Comparison of ENCODE assay signal across 1 cellular context in genomic region chr13:112716461-112716820, GRCh38.
TF ChIP-seq lines count a peak whose summit lies in the region.

No MANE protein-coding gene starts in this region.

TF ChIP-seq in HCT116, 20 proteins besides CTCF, POLR2A, EP300 and RAD21 (continued from another document):
- TF ChIP-seq POLR2AphosphoS5 (IDR thresholded peaks at IDR 0.05; ENCODE audit: low read depth, low read length) (no peak), ELF1 (IDR thresholded peaks at IDR 0.05; ENCODE audit: borderline replicate concordance, low read depth) (no peak), JUND (IDR thresholded peaks at IDR 0.05) (no peak), ZBTB33 (IDR thresholded peaks at IDR 0.05; ENCODE audit: extremely low read depth, insufficient replicate concordance, low read length) (no peak), EGR1 (IDR thresholded peaks at IDR 0.05; ENCODE audit: low read depth) (no peak), CEBPB (IDR thresholded peaks at IDR 0.05; ENCODE audit: low read depth) (no peak), EZH2phosphoT487 (IDR thresholded peaks at IDR 0.05; ENCODE audit: borderline replicate concordance) (no peak)
- TF ChIP-seq, protein P1, sequence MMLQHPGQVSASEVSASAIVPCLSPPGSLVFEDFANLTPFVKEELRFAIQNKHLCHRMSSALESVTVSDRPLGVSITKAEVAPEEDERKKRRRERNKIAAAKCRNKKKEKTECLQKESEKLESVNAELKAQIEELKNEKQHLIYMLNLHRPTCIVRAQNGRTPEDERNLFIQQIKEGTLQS (IDR thresholded peaks at IDR 0.05) = no peak
- TF ChIP-seq, protein P2, sequence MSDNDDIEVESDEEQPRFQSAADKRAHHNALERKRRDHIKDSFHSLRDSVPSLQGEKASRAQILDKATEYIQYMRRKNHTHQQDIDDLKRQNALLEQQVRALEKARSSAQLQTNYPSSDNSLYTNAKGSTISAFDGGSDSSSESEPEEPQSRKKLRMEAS (IDR thresholded peaks at IDR 0.05) = no peak
